Comparison of ENCODE assay signal across 20 cellular contexts in genomic region chr1:7288992-7289391, GRCh38.
A peak's percentile ranks its signal among the peaks of the same experiment; 100 is the strongest.
DNase-seq lines count a peak whose midpoint lies in the region; ATAC-seq and TF ChIP-seq lines count a peak whose summit lies in the region.
"Had no signal": no experiment of that assay in that cellular context is flagged by ENCODE, and none has a peak within 500 bp of the region (broad histone marks: within the 10 kb centered on the region; RNA-seq: fewer than 3 reads in every experiment).

No MANE protein-coding gene starts in this region.

- ATAC-seq in activated CD8-positive, alpha-beta memory T cell treated with anti-CD3 and anti-CD28 coated beads, Interleukin-2, amount 10 ng/mL, durations not matched to agents 7 days and 5 days = no peak

- H3K4me1 Mint-ChIP-seq in activated CD4-positive, alpha-beta T cell treated with anti-CD3 and anti-CD28 coated beads, Interleukin-2, amount 10 ng/mL, durations not matched to agents 24 days and 14 days = no peaks in the 10 kb centered on the region
- peaks cover 4% of the 10 kb centered on the region for H3K4me1 Mint-ChIP-seq in endodermal cell
- H3K4me1 Mint-ChIP-seq in activated CD8-positive, alpha-beta memory T cell treated with anti-CD3 and anti-CD28 coated beads, Interleukin-2, amount 10 ng/mL, durations not matched to agents 7 days and 5 days = no peaks in the 10 kb centered on the region
- H3K4me1 Mint-ChIP-seq: CD14-positive monocyte; CD4-positive, alpha-beta memory T cell; CD4-positive, CD25-positive, alpha-beta regulatory T cell; CD8-positive, alpha-beta memory T cell had no signal

- H3K4me1 ChIP-seq in endodermal cell (ENCODE audit: control insufficient read depth, insufficient read depth, low read length) = no peaks in the 10 kb centered on the region
- peaks cover 0 to 18% (median 15%) of the 10 kb centered on the region in 4 donors for H3K4me1 ChIP-seq in esophagus muscularis mucosa

- H3K9me3 Mint-ChIP-seq in activated CD4-positive, alpha-beta T cell treated with anti-CD3 and anti-CD28 coated beads, Interleukin-2, amount 10 ng/mL, durations not matched to agents 24 days and 14 days = no peaks in the 10 kb centered on the region
- no peaks in the 10 kb centered on the region for H3K9me3 Mint-ChIP-seq in endodermal cell
- H3K9me3 Mint-ChIP-seq in activated CD8-positive, alpha-beta memory T cell treated with anti-CD3 and anti-CD28 coated beads, Interleukin-2, amount 10 ng/mL, durations not matched to agents 7 days and 5 days (ENCODE audit: low read depth) = no peaks in the 10 kb centered on the region

- no peak overlapping the region for H3K9ac ChIP-seq in endodermal cell (ENCODE audit: extremely low read depth, low read length, poor library complexity, severe bottlenecking)
- H3K9ac ChIP-seq: BLaER1 had no signal

- no peaks in the 10 kb centered on the region for H3K36me3 ChIP-seq in endodermal cell (ENCODE audit: control insufficient read depth, insufficient read depth, low read length)
- H3K36me3 ChIP-seq in esophagus muscularis mucosa = no peaks in the 10 kb centered on the region
- H3K36me3 ChIP-seq: BE2C, BLaER1 had no signal

- H3K27me3 ChIP-seq in endodermal cell (ENCODE audit: control insufficient read depth, insufficient read depth, low read length, poor library complexity, severe bottlenecking) = no peaks in the 10 kb centered on the region
- no peaks in the 10 kb centered on the region for H3K27me3 ChIP-seq in esophagus muscularis mucosa
- H3K27me3 ChIP-seq: BE2C, BLaER1 had no signal

- H3K4me3 Mint-ChIP-seq in activated CD4-positive, alpha-beta T cell treated with anti-CD3 and anti-CD28 coated beads, Interleukin-2, amount 10 ng/mL, durations not matched to agents 24 days and 14 days = no peak overlapping the region
- H3K4me3 Mint-ChIP-seq in endodermal cell = no peak overlapping the region
- no peak overlapping the region for H3K4me3 Mint-ChIP-seq in activated CD8-positive, alpha-beta memory T cell treated with anti-CD3 and anti-CD28 coated beads, Interleukin-2, amount 10 ng/mL, durations not matched to agents 7 days and 5 days
- H3K4me3 Mint-ChIP-seq: CD14-positive monocyte; CD4-positive, alpha-beta memory T cell; CD4-positive, CD25-positive, alpha-beta regulatory T cell; CD8-positive, alpha-beta memory T cell had no signal

- TF ChIP-seq POLR2A in esophagus muscularis mucosa (IDR thresholded peaks at IDR 0.05; ENCODE audit: low read depth) = no peak

- no peaks in the 10 kb centered on the region for H3K9me3 ChIP-seq in endodermal cell (ENCODE audit: control insufficient read depth, low read length)
- H3K9me3 ChIP-seq in esophagus muscularis mucosa = no peaks in the 10 kb centered on the region
- H3K9me3 ChIP-seq: BE2C, BLaER1 had no signal

- TF ChIP-seq CTCF in endodermal cell (conservative IDR thresholded peaks at IDR 0.05) (no peak), esophagus muscularis mucosa (IDR thresholded peaks at IDR 0.05) (no peak)

- no peaks in the 10 kb centered on the region for H3K27me3 Mint-ChIP-seq in activated CD4-positive, alpha-beta T cell treated with anti-CD3 and anti-CD28 coated beads, Interleukin-2, amount 10 ng/mL, durations not matched to agents 24 days and 14 days
- no peaks in the 10 kb centered on the region for H3K27me3 Mint-ChIP-seq in endodermal cell (ENCODE audit: insufficient read depth)
- no peaks in the 10 kb centered on the region for H3K27me3 Mint-ChIP-seq in activated CD8-positive, alpha-beta memory T cell treated with anti-CD3 and anti-CD28 coated beads, Interleukin-2, amount 10 ng/mL, durations not matched to agents 7 days and 5 days

- no peaks in the 10 kb centered on the region for H3K36me3 Mint-ChIP-seq in activated CD4-positive, alpha-beta T cell treated with anti-CD3 and anti-CD28 coated beads, Interleukin-2, amount 10 ng/mL, durations not matched to agents 24 days and 14 days (ENCODE audit: low read depth)
- H3K36me3 Mint-ChIP-seq in endodermal cell (ENCODE audit: low read depth) = no peaks in the 10 kb centered on the region
- no peaks in the 10 kb centered on the region for H3K36me3 Mint-ChIP-seq in activated CD8-positive, alpha-beta memory T cell treated with anti-CD3 and anti-CD28 coated beads, Interleukin-2, amount 10 ng/mL, durations not matched to agents 7 days and 5 days
- H3K36me3 Mint-ChIP-seq: CD14-positive monocyte; CD4-positive, alpha-beta memory T cell; CD4-positive, CD25-positive, alpha-beta regulatory T cell; CD8-positive, alpha-beta memory T cell had no signal

- H3K27ac ChIP-seq in endodermal cell (ENCODE audit: low read depth, low read length) = no peak overlapping the region
- no peak overlapping the region for H3K27ac ChIP-seq in esophagus muscularis mucosa (replicated peaks in 1 of 4)
- H3K27ac ChIP-seq: BLaER1 had no signal

- intact Hi-C loops in activated CD4-positive, alpha-beta T cell treated with anti-CD3 and anti-CD28 coated beads, Interleukin-2, amount 10 ng/mL, durations not matched to agents 24 days and 14 days (cut with micrococcal nuclease) = no loop called here
- intact Hi-C loops in esophagus muscularis mucosa (cut with DNase I) = no loop called here

- WGBS in endodermal cell (ENCODE audit: insufficient coverage in 1 of 2, insufficient read length in 1 of 2), 2 experiments = 71 to 100% methylated on average over 1 to 5 of the region's 5 CpGs
- WGBS in esophagus muscularis mucosa = 75% methylated on average over 5 of the region's 5 CpGs

- peak; percentile 18 for DNase-seq in activated CD4-positive, alpha-beta T cell treated with anti-CD3 and anti-CD28 coated beads, Interleukin-2, amount 10 ng/mL, durations not matched to agents 24 days and 14 days
- no peak for DNase-seq in activated CD4-positive, alpha-beta T cell treated with anti-CD3 and anti-CD28 coated beads for 1 hour
- peak; percentile 24 for DNase-seq in endodermal cell
- DNase-seq in esophagus muscularis mucosa (ENCODE audit: extremely low spot score) = peak; percentile 60
- DNase-seq in activated CD8-positive, alpha-beta memory T cell treated with anti-CD3 and anti-CD28 coated beads, Interleukin-2, amount 10 ng/mL, durations not matched to agents 7 days and 5 days = no peak
- no peak for DNase-seq in NCI-H1092 (lab: John Stamatoyannopoulos, UW)
- no peak for DNase-seq in DMS153 (lab: John Stamatoyannopoulos, UW)
- DNase-seq: 8988T; ACHN; BE2C; C1 segment of cervical spinal cord; CD4-positive, alpha-beta memory T cell; CD8-positive, alpha-beta memory T cell; COR-L47; DMS 273 treated with DMSO at 0.1 percent for 48 hours; DMS79 treated with DMSO at 0.1 percent for 48 hours; GF-D8 had no signal

- H3K27ac Mint-ChIP-seq in activated CD4-positive, alpha-beta T cell treated with anti-CD3 and anti-CD28 coated beads, Interleukin-2, amount 10 ng/mL, durations not matched to agents 24 days and 14 days = no peak overlapping the region
- H3K27ac Mint-ChIP-seq in endodermal cell = no peak overlapping the region
- H3K27ac Mint-ChIP-seq in activated CD8-positive, alpha-beta memory T cell treated with anti-CD3 and anti-CD28 coated beads, Interleukin-2, amount 10 ng/mL, durations not matched to agents 7 days and 5 days = no peak overlapping the region
- H3K27ac Mint-ChIP-seq: CD4-positive, alpha-beta memory T cell; CD8-positive, alpha-beta memory T cell had no signal

- no peak for TF ChIP-seq EP300 in esophagus muscularis mucosa (IDR thresholded peaks at IDR 0.05)

- H3K4me3 ChIP-seq in endodermal cell (ENCODE audit: low read length) (no peak overlapping the region), esophagus muscularis mucosa (no peak overlapping the region)
- H3K4me3 ChIP-seq: BLaER1 had no signal

- CTCF ChIA-PET in activated CD8-positive, alpha-beta memory T cell treated with anti-CD3 and anti-CD28 coated beads, Interleukin-2, amount 10 ng/mL, durations not matched to agents 7 days and 5 days (lab: Charles Lee) = no interaction called here

Comparison
In these comparisons a context has a peak if more than half of its experiments do, and no peak if none do; other contexts are left out.
1. DNase-seq: peak in activated CD4-positive, alpha-beta T cell treated with anti-CD3 and anti-CD28 coated beads, Interleukin-2, amount 10 ng/mL, durations not matched to agents 24 days and 14 days (single experiment), endodermal cell (single experiment) and esophagus muscularis mucosa (single experiment); none in activated CD4-positive, alpha-beta T cell treated with anti-CD3 and anti-CD28 coated beads for 1 hour (single experiment), activated CD8-positive, alpha-beta memory T cell treated with anti-CD3 and anti-CD28 coated beads, Interleukin-2, amount 10 ng/mL, durations not matched to agents 7 days and 5 days (single experiment), NCI-H1092 (single experiment) and DMS153 (single experiment).